ENCODE assay signal across 24 cellular contexts in genomic region chr1:184821658-184822057, GRCh38.
DNase-seq lines count a peak whose midpoint lies in the region; ATAC-seq and TF ChIP-seq lines count a peak whose summit lies in the region.
"Had no signal": no experiment of that assay in that cellular context is flagged by ENCODE, and none has a peak within 500 bp of the region (broad histone marks: within the 10 kb centered on the region; RNA-seq: fewer than 3 reads in every experiment).

No MANE protein-coding gene starts in this region.

- H3K36me3 ChIP-seq in heart left ventricle (peaks cover 0 to 76% (median 62%) of the 10 kb centered on the region in 9 donors), right atrium auricular region (peaks cover 69% of the 10 kb centered on the region), gastroesophageal sphincter (peaks cover 5 to 71% of the 10 kb centered on the region in 2 donors), trophoblast cell (ENCODE audit: control insufficient read depth in 1 of 2, insufficient read depth in 2 of 2, low read length in 2 of 2) (peaks cover 0 to 2% of the 10 kb centered on the region in 2 experiments), thoracic aorta (peaks cover 45% of the 10 kb centered on the region)

- peak overlapping the region; percentile 60 for H3K18ac ChIP-seq in trophoblast cell (ENCODE audit: low read length)

- H3K79me1 ChIP-seq in trophoblast cell (ENCODE audit: low read length): peaks cover 2% of the 10 kb centered on the region

- TF ChIP-seq EP300 in gastroesophageal sphincter (IDR thresholded peaks at IDR 0.05): no peak

- H3K4me3 ChIP-seq in heart left ventricle (no peak overlapping the region), right atrium auricular region (no peak overlapping the region), gastroesophageal sphincter (no peak overlapping the region), trophoblast cell (ENCODE audit: low read depth, low read length) (no peak overlapping the region), thoracic aorta (no peak overlapping the region)
- H3K4me3 ChIP-seq: BLaER1 treated with 17β-estradiol and CSF1 and Interleukin-3, amounts not matched to agents 10 nM and 100 nM; GM12878; K562; MG63 had no signal

- peak overlapping the region; percentile 45 for H2AFZ ChIP-seq in trophoblast cell (ENCODE audit: insufficient read depth, low read length, poor library complexity)

- intact Hi-C loops in heart left ventricle (cut with DNase I): loop anchor here in 1 of 10 donors (10.0 kb wide), 1 partner anchor 53 kb away; no protein-coding TSS in a partner anchor

- ATAC-seq in heart left ventricle (peak in 3 of 4 donors; percentile 19 to 72 (median 53)), gastroesophageal sphincter (no peak), thoracic aorta (ENCODE audit: insufficient number of reproducible peaks, low FRiP score, low read depth) (no peak), GM18511 (IDR thresholded peaks at IDR 0.05; ENCODE audit: unreplicated experiment) (no peak)
- ATAC-seq: GM12878, HepG2, K562 had no signal

- no peak overlapping the region for H2BK120ac ChIP-seq in trophoblast cell (ENCODE audit: insufficient read depth, low read length, poor library complexity)

- DNase-seq in heart left ventricle (peak in 1 of 5 donors; percentile 33), right atrium auricular region (ENCODE audit: low spot score) (no peak), trophoblast cell (no peak), thoracic aorta (ENCODE audit: low spot score) (no peak), RPMI8226 (no peak), SIG-M5 (lab: John Stamatoyannopoulos, UW) (no peak)
- DNase-seq: 8988T; Caco-2; CD4-positive, alpha-beta memory T cell; DMS 273 treated with DMSO at 0.1 percent for 48 hours; DMS79 treated with DMSO at 0.1 percent for 48 hours; H7; MG63; NCI-H1048; NCI-H1417 treated with DMSO at 0.1 percent for 48 hours; NCI-H187 treated with DMSO at 0.1 percent for 48 hours; NCI-H526 treated with DMSO at 0.1 percent for 48 hours; Right ventricle myocardium superior had no signal

- H3K4me1 ChIP-seq in heart left ventricle (peaks cover 11 to 63% (median 43%) of the 10 kb centered on the region in 12 donors), right atrium auricular region (peaks cover 0 to 34% of the 10 kb centered on the region in 2 donors), gastroesophageal sphincter (peaks cover 9 to 60% (median 21%) of the 10 kb centered on the region in 3 donors), trophoblast cell (ENCODE audit: control insufficient read depth in 1 of 2, insufficient read depth in 2 of 2, low read length in 2 of 2) (no peaks in the 10 kb centered on the region), thoracic aorta (ENCODE audit: control insufficient read depth in 1 of 2, low read depth in 2 of 2) (peaks cover 30 to 54% of the 10 kb centered on the region in 2 donors)
- H3K4me1 ChIP-seq: Caco-2 had no signal

- TF ChIP-seq POLR2A in heart left ventricle (IDR thresholded peaks at IDR 0.05) (no peak), gastroesophageal sphincter (IDR thresholded peaks at IDR 0.05) (no peak)

- H3K27me3 ChIP-seq in heart left ventricle (no peaks in the 10 kb centered on the region), right atrium auricular region (no peaks in the 10 kb centered on the region), gastroesophageal sphincter (no peaks in the 10 kb centered on the region), trophoblast cell (ENCODE audit: insufficient read depth, low read length) (no peaks in the 10 kb centered on the region), thoracic aorta (replicated peaks; ENCODE audit: insufficient read depth) (no peaks in the 10 kb centered on the region)
- H3K27me3 ChIP-seq: BLaER1 treated with 17β-estradiol and CSF1 and Interleukin-3, amounts not matched to agents 10 nM and 100 nM; MG63 had no signal

- H3K14ac ChIP-seq in trophoblast cell (ENCODE audit: low read length): peak overlapping the region; percentile 45

- H3K79me2 ChIP-seq in trophoblast cell (ENCODE audit: control insufficient read depth, insufficient read depth, low read length, poor library complexity): no peaks in the 10 kb centered on the region

- no peak overlapping the region for H4K12ac ChIP-seq in trophoblast cell (ENCODE audit: low read depth, low read length)

- H2AK5ac ChIP-seq in trophoblast cell (ENCODE audit: low read length): peak overlapping the region; percentile 73

- 66 to 76% (median 71%) methylated on average over 4 of the region's 4 CpGs for WGBS in heart left ventricle, 4 donors
- WGBS in gastroesophageal sphincter (ENCODE audit: low coverage in 1 of 2), 2 donors: 93 to 95% methylated on average over 3 of the region's 4 CpGs
- WGBS in trophoblast cell (ENCODE audit: extremely low coverage, insufficient coverage, insufficient read length): no CpG with 5 or more reads among the region's 4 CpGs

- H3K27ac ChIP-seq in heart left ventricle (peak overlapping the region in 7 of 12 donors; percentile 2 to 86 (median 22)), right atrium auricular region (peak overlapping the region in 1 of 2 donors; percentile 41), gastroesophageal sphincter (peak overlapping the region in 3 of 4 donors; percentile 6 to 67 (median 57)), trophoblast cell (ENCODE audit: low read depth, low read length) (no peak overlapping the region), thoracic aorta (peak overlapping the region; percentile 9 to 47)
- H3K27ac ChIP-seq: BLaER1 treated with 17β-estradiol and CSF1 and Interleukin-3, amounts not matched to agents 10 nM and 100 nM had no signal

- no peak overlapping the region for H3K23ac ChIP-seq in trophoblast cell (ENCODE audit: low read length)

- H2BK5ac ChIP-seq in trophoblast cell (ENCODE audit: low read depth, low read length, poor library complexity): peak overlapping the region; percentile 53

- TF ChIP-seq CTCF in heart left ventricle (IDR thresholded peaks at IDR 0.05) (no peak), right atrium auricular region (IDR thresholded peaks at IDR 0.05) (no peak), gastroesophageal sphincter (IDR thresholded peaks at IDR 0.05) (no peak), thoracic aorta (IDR thresholded peaks at IDR 0.05) (no peak)

- peak overlapping the region; percentile 66 for H2BK12ac ChIP-seq in trophoblast cell (ENCODE audit: low read length)

- H3K4ac ChIP-seq in trophoblast cell (ENCODE audit: low read depth, low read length): no peak overlapping the region

- no peak overlapping the region for H4K91ac ChIP-seq in trophoblast cell (ENCODE audit: low read depth, low read length)

- H3K4me2 ChIP-seq in trophoblast cell (ENCODE audit: low read length): no peak overlapping the region

- no peak overlapping the region for H3K9ac ChIP-seq in trophoblast cell (ENCODE audit: low read length)
- H3K9ac ChIP-seq: BLaER1 treated with 17β-estradiol and CSF1 and Interleukin-3, amounts not matched to agents 10 nM and 100 nM had no signal

- no peak overlapping the region for H4K8ac ChIP-seq in trophoblast cell (ENCODE audit: low read depth, low read length)

- no peaks in the 10 kb centered on the region for H3K9me3 ChIP-seq in heart left ventricle
- no peaks in the 10 kb centered on the region for H3K9me3 ChIP-seq in right atrium auricular region
- H3K9me3 ChIP-seq in gastroesophageal sphincter: no peaks in the 10 kb centered on the region
- H3K9me3 ChIP-seq in trophoblast cell (ENCODE audit: insufficient read depth, low read depth, low read length): peaks cover 2% of the 10 kb centered on the region
- no peaks in the 10 kb centered on the region for H3K9me3 ChIP-seq in thoracic aorta
- H3K9me3 ChIP-seq: Caco-2, MG63 had no signal

Comparison
In these comparisons a context has a peak if more than half of its experiments do, and no peak if none do; other contexts are left out.
1. ATAC-seq: peak in heart left ventricle (3 of 4); none in gastroesophageal sphincter (single experiment), thoracic aorta (single experiment) and GM18511 (single experiment).